Comparison of ENCODE assay signal across 8 cellular contexts in genomic region chr19:9406798-9407352, GRCh38. TPM values are rescaled to one million over a fixed set of nuclear protein-coding genes. Genes with fewer than 3 reads are reported as not detected.
DNase-seq lines count a peak whose midpoint lies in the region; ATAC-seq lines count a peak whose summit lies in the region.

No MANE protein-coding gene starts in this region.

- H3K36me3 Mint-ChIP-seq in activated T-cell treated with anti-CD3 and anti-CD28 coated beads, Interleukin-2, amount 50 U/mL, for 72 hours (ENCODE audit: insufficient read depth in 2 of 2), result peaks cover 21 to 43% of the 10 kb centered on the region in 2 donors

- in situ Hi-C loops in KBM-7 (cut with MboI; ENCODE audit: low pct_unique_long_range_greater_than_20kb, low sequenced_read_pairs), result no loop called here

- no peaks in the 10 kb centered on the region for H3K27me3 Mint-ChIP-seq in activated T-cell treated with anti-CD3 and anti-CD28 coated beads, Interleukin-2, amount 50 U/mL, for 72 hours (ENCODE audit: low read depth)

- H3K27ac ChIP-seq in rectal smooth muscle tissue (ENCODE audit: low read depth, low read length), result no peak overlapping the region

- H3K36me3 ChIP-seq in rectal smooth muscle tissue (ENCODE audit: control insufficient read depth, insufficient read depth, low read length), result no peaks in the 10 kb centered on the region

- H3K4me1 Mint-ChIP-seq in activated T-cell treated with anti-CD3 and anti-CD28 coated beads, Interleukin-2, amount 50 U/mL, for 72 hours (ENCODE audit: low read depth), result peaks cover 20% of the 10 kb centered on the region

- peaks cover 18 to 33% of the 10 kb centered on the region in 2 donors for H3K9me3 Mint-ChIP-seq in activated T-cell treated with anti-CD3 and anti-CD28 coated beads, Interleukin-2, amount 50 U/mL, for 72 hours

- H3K4me3 Mint-ChIP-seq in activated T-cell treated with anti-CD3 and anti-CD28 coated beads, Interleukin-2, amount 50 U/mL, for 72 hours, result peak overlapping the region; percentile 73 to 87

- DNase-seq in DMS114 treated with DMSO at 0.1 percent for 48 hours (lab: John Stamatoyannopoulos, UW; ENCODE audit: unreplicated experiment) (peak; percentile 30), NCI-H748 (lab: John Stamatoyannopoulos, UW; ENCODE audit: unreplicated experiment) (peak; percentile 94), foreskin melanocyte (peak; percentile 66), KBM-7 (no peak)
- DNase-seq in activated T-cell treated with anti-CD3 and anti-CD28 coated beads, Interleukin-2, amount 50 U/mL, for 72 hours, result peak; percentile 36 to 57

- no peak overlapping the region for H3K9ac ChIP-seq in rectal smooth muscle tissue (ENCODE audit: low read length)

- H3K4me3 ChIP-seq in rectal smooth muscle tissue (ENCODE audit: low read length), result peak overlapping the region; percentile 58

- no peak overlapping the region for H3K27ac Mint-ChIP-seq in activated T-cell treated with anti-CD3 and anti-CD28 coated beads, Interleukin-2, amount 50 U/mL, for 72 hours

- ATAC-seq in activated T-cell treated with anti-CD3 and anti-CD28 coated beads, Interleukin-2, amount 50 U/mL, for 72 hours (replicated peaks in 1 of 2), result peak; percentile 45 to 82
- no peak for ATAC-seq in GM21390 (IDR thresholded peaks at IDR 0.05; ENCODE audit: unreplicated experiment)
- no peak for ATAC-seq in GM18858 (IDR thresholded peaks at IDR 0.05; ENCODE audit: unreplicated experiment)

- H3K27me3 ChIP-seq in rectal smooth muscle tissue (ENCODE audit: control insufficient read depth, insufficient read depth, low read length), result no peaks in the 10 kb centered on the region

- no peaks in the 10 kb centered on the region for H3K4me1 ChIP-seq in rectal smooth muscle tissue (ENCODE audit: control insufficient read depth, insufficient read depth, low read length)

RNA-seq across cellular contexts. Expression of gene ZNF266, which starts 28.5 kb away (rescaled TPM):
- total RNA-seq in activated T-cell treated with anti-CD3 and anti-CD28 coated beads, Interleukin-2, amount 50 U/mL, for 72 hours, result 10 to 100 TPM; 33.7 to 43.3 TPM

RNA-seq across cellular contexts. Expression of gene ZNF177, which starts 44.1 kb away (rescaled TPM):
- 1 to 10 TPM; 1.7 to 3.8 TPM for total RNA-seq in activated T-cell treated with anti-CD3 and anti-CD28 coated beads, Interleukin-2, amount 50 U/mL, for 72 hours

Comparison
In these comparisons a context has a peak if more than half of its experiments do, and no peak if none do; other contexts are left out.
1. ATAC-seq: peak in activated T-cell treated with anti-CD3 and anti-CD28 coated beads, Interleukin-2, amount 50 U/mL, for 72 hours (2 of 2); none in GM21390 (single experiment) and GM18858 (single experiment).